In the genomic region with DNA sequence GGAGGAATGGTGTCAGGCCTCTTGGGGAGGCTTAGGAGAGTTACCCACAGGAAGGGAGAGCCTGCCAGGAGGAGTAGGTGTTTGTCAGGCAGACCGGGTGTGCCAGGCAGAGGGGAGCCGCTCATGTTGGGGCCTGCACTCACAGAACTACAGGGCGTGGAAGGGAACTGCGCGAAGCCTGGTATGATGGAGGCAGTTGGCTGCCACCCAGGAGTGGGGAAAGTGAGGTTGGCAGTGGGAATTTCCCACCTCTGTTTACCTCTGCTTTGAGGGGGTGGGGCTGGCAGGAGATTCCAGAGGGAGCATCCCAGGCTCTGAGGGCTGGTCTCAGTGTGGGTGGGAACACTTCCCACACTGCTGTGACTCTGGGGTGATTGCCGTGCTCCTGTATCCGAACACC, we compare ENCODE assay signal across 16 cellular contexts.
A peak's percentile ranks its signal among the peaks of the same experiment; 100 is the strongest.
DNase-seq lines count a peak whose midpoint lies in the region; ATAC-seq, FAIRE-seq and TF ChIP-seq lines count a peak whose summit lies in the region.
"Had no signal": no experiment of that assay in that cellular context is flagged by ENCODE, and none has a peak within 500 bp of the region (broad histone marks: within the 10 kb centered on the region; RNA-seq: fewer than 3 reads in every experiment).

No MANE protein-coding gene starts in this region.

- H3K36me3 ChIP-seq in astrocyte (ENCODE audit: insufficient read depth, low read length) = no peaks in the 10 kb centered on the region
- H3K36me3 ChIP-seq in trophoblast cell (ENCODE audit: control insufficient read depth in 1 of 2, insufficient read depth in 2 of 2, low read length in 2 of 2) = no peaks in the 10 kb centered on the region
- H3K36me3 ChIP-seq: spleen had no signal

- CTCF ChIA-PET in A549 (lab: Yijun Ruan, JAX) = no interaction called here

- H3K56ac ChIP-seq in H9 (ENCODE audit: insufficient read length, low read depth, low read length) = no peak overlapping the region

- H3K27me3 ChIP-seq in H9 (ENCODE audit: insufficient read depth, low read length) (no peaks in the 10 kb centered on the region), astrocyte (ENCODE audit: insufficient read depth, low read length) (no peaks in the 10 kb centered on the region), trophoblast cell (ENCODE audit: insufficient read depth, low read length) (no peaks in the 10 kb centered on the region)
- H3K27me3 ChIP-seq: dorsolateral prefrontal cortex had no signal

- H2BK20ac ChIP-seq in H9 (ENCODE audit: low read depth, low read length, poor library complexity, severe bottlenecking) = no peak overlapping the region

- H3K27me3 Mint-ChIP-seq in H9 (ENCODE audit: low read depth) (no peaks in the 10 kb centered on the region), astrocyte (ENCODE audit: low read depth, unreplicated experiment) (peaks cover 2% of the 10 kb centered on the region)

- H3K23me2 ChIP-seq in H9 (ENCODE audit: insufficient read length, low read depth, low read length, poor library complexity, severe bottlenecking) = no peaks in the 10 kb centered on the region

- ATAC-seq in A549 = peak in 1 of 2 experiments; percentile 35; a peak in 3 of 6 replicates
- no peak for ATAC-seq in Right ventricle myocardium inferior

- H4K20me1 ChIP-seq in H9 (ENCODE audit: control insufficient read depth, insufficient read depth, insufficient read length) (no peaks in the 10 kb centered on the region), astrocyte (ENCODE audit: insufficient read depth, low read length) (no peaks in the 10 kb centered on the region)

- H4K91ac ChIP-seq in H9 (ENCODE audit: insufficient read length, low read depth, low read length) = no peak overlapping the region
- no peak overlapping the region for H4K91ac ChIP-seq in trophoblast cell (ENCODE audit: low read depth, low read length)

- no peak overlapping the region for H2BK15ac ChIP-seq in H9 (ENCODE audit: low read depth, low read length)

- H3K4me1 ChIP-seq in A549 (peaks cover 34% of the 10 kb centered on the region), H9 (ENCODE audit: insufficient read depth, low read length) (peaks cover 1% of the 10 kb centered on the region; the same call in 1 of the 2 replicates), astrocyte (ENCODE audit: insufficient read depth, low read length) (peaks cover 5% of the 10 kb centered on the region), trophoblast cell (ENCODE audit: control insufficient read depth in 1 of 2, insufficient read depth in 2 of 2, low read length in 2 of 2) (peaks cover 0 to 2% of the 10 kb centered on the region in 2 experiments)

- H3K9me3 ChIP-seq in A549 (no peaks in the 10 kb centered on the region), H9 (ENCODE audit: control insufficient read depth, low read depth, low read length) (no peaks in the 10 kb centered on the region), astrocyte (ENCODE audit: insufficient read depth, low read depth, low read length) (no peaks in the 10 kb centered on the region), trophoblast cell (ENCODE audit: insufficient read depth, low read depth, low read length) (no peaks in the 10 kb centered on the region)
- H3K9me3 ChIP-seq: spleen had no signal

- no peak overlapping the region for H4K5ac ChIP-seq in H9 (ENCODE audit: insufficient read length, low read depth, low read length)

- FAIRE-seq in A549 (lab: Jason Lieb, UNC) = no peak
- no peak for FAIRE-seq in astrocyte (lab: Jason Lieb, UNC)

- H3K79me2 ChIP-seq in H9 (ENCODE audit: insufficient read depth, low read length) (no peaks in the 10 kb centered on the region; the same call in 1 of the 2 replicates), astrocyte (ENCODE audit: insufficient read depth, low read length) (no peaks in the 10 kb centered on the region), trophoblast cell (ENCODE audit: control insufficient read depth, insufficient read depth, low read length, poor library complexity) (no peaks in the 10 kb centered on the region)

- intact Hi-C loops in lower leg skin (cut with DNase I; ENCODE audit: low total_unique reads) = no loop called here
- intact Hi-C loops in Right ventricle myocardium inferior (cut with DNase I) = no loop called here

- H3K27ac ChIP-seq in A549 (peak overlapping the region in 1 of 2 experiments; percentile 42; a peak in 1 of 6 replicates), H9 (ENCODE audit: insufficient read length, low read depth, low read length) (no peak overlapping the region), astrocyte (ENCODE audit: low read depth, low read length) (no peak overlapping the region), trophoblast cell (ENCODE audit: low read depth, low read length) (no peak overlapping the region)
- H3K27ac ChIP-seq: spleen had no signal

- no peak overlapping the region for H3T11ph ChIP-seq in H9 (ENCODE audit: low read length)

- H3K18ac ChIP-seq in H9 (ENCODE audit: insufficient read length, low read depth, low read length) (no peak overlapping the region), trophoblast cell (ENCODE audit: low read length) (no peak overlapping the region)

- TF ChIP-seq CTCF in A549 (IDR thresholded peaks at IDR 0.05) = no peak
- TF ChIP-seq CTCF in H9 (conservative IDR thresholded peaks at IDR 0.05) = no peak
- TF ChIP-seq CTCF in astrocyte (IDR thresholded peaks at IDR 0.05; ENCODE audit: insufficient read depth, low read depth, low read length) = no peak
- no peak for TF ChIP-seq CTCF in lower leg skin (IDR thresholded peaks at IDR 0.05)

- no peak overlapping the region for H3K4ac ChIP-seq in H9 (ENCODE audit: low read depth, low read length)
- H3K4ac ChIP-seq in trophoblast cell (ENCODE audit: low read depth, low read length) = no peak overlapping the region

- H3K9ac ChIP-seq in H9 (ENCODE audit: extremely low read depth, insufficient read length, low read length) (no peak overlapping the region), astrocyte (ENCODE audit: low read length) (no peak overlapping the region), trophoblast cell (ENCODE audit: low read length) (no peak overlapping the region)

- H3K27ac Mint-ChIP-seq in H9 (peak overlapping the region in 2 of 3 experiments; percentile 21 to 72; a peak in 4 of 7 replicates), astrocyte (ENCODE audit: unreplicated experiment) (no peak overlapping the region)
- H3K27ac Mint-ChIP-seq: activated T-helper 1 cell treated with anti-CD3 and anti-CD28 coated beads, Interleukin-12 subunit alpha, Interleukin-12 subunit beta, Interleukin-2, Interleukin-4 antibody, amounts not matched to agents 30 ng/mL and 10 ng/mL and 1 ng/mL, durations not matched to agents 14 hours and 24 hours and 36 hours had no signal

- H2BK120ac ChIP-seq in H9 (ENCODE audit: low read depth, low read length, poor library complexity, severe bottlenecking) (no peak overlapping the region), trophoblast cell (ENCODE audit: insufficient read depth, low read length, poor library complexity) (no peak overlapping the region)

- H2AFZ ChIP-seq in H9 (ENCODE audit: low read length) (no peak overlapping the region), astrocyte (ENCODE audit: low read depth, low read length) (no peak overlapping the region), trophoblast cell (ENCODE audit: insufficient read depth, low read length, poor library complexity) (no peak overlapping the region)

- TF ChIP-seq RAD21 in A549 (conservative IDR thresholded peaks at IDR 0.05 in 1 of 2, IDR thresholded peaks at IDR 0.05 in 1 of 2) = no peak

- H3K4me3 ChIP-seq in A549 (no peak overlapping the region), astrocyte (ENCODE audit: insufficient read depth, low read depth, low read length) (no peak overlapping the region), lower leg skin (ENCODE audit: low read depth, poor library complexity, severe bottlenecking) (no peak overlapping the region), trophoblast cell (ENCODE audit: low read depth, low read length) (no peak overlapping the region)
- H3K4me3 ChIP-seq: dorsolateral prefrontal cortex, spleen had no signal

- no peak for TF ChIP-seq EP300 in A549 (IDR thresholded peaks at IDR 0.05)

- H3K4me3 Mint-ChIP-seq in H9 = no peak overlapping the region
- H3K4me3 Mint-ChIP-seq in astrocyte (ENCODE audit: unreplicated experiment) = peak overlapping the region; percentile 11
- H3K4me3 Mint-ChIP-seq: activated T-helper 1 cell treated with anti-CD3 and anti-CD28 coated beads, Interleukin-12 subunit alpha, Interleukin-12 subunit beta, Interleukin-2, Interleukin-4 antibody, amounts not matched to agents 30 ng/mL and 10 ng/mL and 1 ng/mL, durations not matched to agents 14 hours and 24 hours and 36 hours; T-helper 1 cell treated with Interleukin-12 subunit alpha and Interleukin-12 subunit beta and Interleukin-4 antibody, amounts not matched to agents 30 μg/mL and 1 μg/mL, for 36 hours had no signal

- H3K4me2 ChIP-seq in A549 = 0 out of 3 replicates have a peak overlapping the region, but pooled peaks have one; percentile 17
- no peak overlapping the region for H3K4me2 ChIP-seq in H9 (ENCODE audit: insufficient read depth, insufficient read length, low read length)
- H3K4me2 ChIP-seq in astrocyte (ENCODE audit: low read length) = no peak overlapping the region
- H3K4me2 ChIP-seq in trophoblast cell (ENCODE audit: low read length) = no peak overlapping the region

- H3K4me1 Mint-ChIP-seq in H9 (peaks cover 33 to 48% of the 10 kb centered on the region in 2 experiments), astrocyte (ENCODE audit: low read depth, unreplicated experiment) (peaks cover 17% of the 10 kb centered on the region)

- WGBS in A549 (ENCODE audit: missing lambda C conversion rate) = 62% methylated on average over 7 of the region's 7 CpGs
- no CpG with 5 or more reads among the region's 7 CpGs for WGBS in H9 (ENCODE audit: extremely low coverage, insufficient read length, low lambda C conversion rate)
- WGBS in lower leg skin, 2 donors = 45 to 50% methylated on average over 7 of the region's 7 CpGs
- no CpG with 5 or more reads among the region's 7 CpGs for WGBS in trophoblast cell (ENCODE audit: extremely low coverage, insufficient coverage, insufficient read length)

- H3K23ac ChIP-seq in H9 (ENCODE audit: insufficient read length, low read depth, low read length) = no peak overlapping the region
- no peak overlapping the region for H3K23ac ChIP-seq in trophoblast cell (ENCODE audit: low read length)

- DNase-seq in A549 (ENCODE audit: low read depth in 1 of 2, low spot score in 1 of 2) = no peak
- DNase-seq in H9 = no peak
- no peak for DNase-seq in astrocyte (ENCODE audit: low read depth)
- peak; percentile 74 to 91 for DNase-seq in lower leg skin (ENCODE audit: low spot score in 2 of 2)
- no peak for DNase-seq in glomerular visceral epithelial cell (ENCODE audit: extremely low spot score)
- DNase-seq in trophoblast cell = no peak
- DNase-seq in NCI-H2227 treated with DMSO at 0.1 percent for 48 hours (lab: John Stamatoyannopoulos, UW) = no peak
- no peak for DNase-seq in Right ventricle myocardium inferior (ENCODE audit: missing footprints)
- DNase-seq: activated CD4-positive, alpha-beta T cell treated with anti-CD3 and anti-CD28 coated beads for 48 hours; dorsolateral prefrontal cortex; EL; foreskin fibroblast; MV-4-11; spleen had no signal

- H2AK5ac ChIP-seq in H9 (ENCODE audit: insufficient read length, low read length) (no peak overlapping the region), trophoblast cell (ENCODE audit: low read length) (no peak overlapping the region)

- H3K79me1 ChIP-seq in H9 (ENCODE audit: insufficient read depth, low read depth, low read length, poor library complexity, severe bottlenecking) = no peaks in the 10 kb centered on the region
- peaks cover 5% of the 10 kb centered on the region for H3K79me1 ChIP-seq in trophoblast cell (ENCODE audit: low read length)

- H4K8ac ChIP-seq in H9 (replicated peaks; ENCODE audit: insufficient read length, low read depth, low read length) (no peak overlapping the region), trophoblast cell (ENCODE audit: low read depth, low read length) (no peak overlapping the region)

- H3K36me3 Mint-ChIP-seq in H9 (ENCODE audit: insufficient read depth in 1 of 3, low read depth in 3 of 3) (peaks cover 0 to 1% (median 0%) of the 10 kb centered on the region in 3 experiments; a peak in 1 of 7 replicates), astrocyte (ENCODE audit: low read depth, unreplicated experiment) (no peaks in the 10 kb centered on the region)

- H4K12ac ChIP-seq in trophoblast cell (ENCODE audit: low read depth, low read length) = no peak overlapping the region

- no peak for TF ChIP-seq POLR2A in A549 (IDR thresholded peaks at IDR 0.05; ENCODE audit: low read length)
- TF ChIP-seq POLR2A in lower leg skin (IDR thresholded peaks at IDR 0.05) = no peak

- H3K9me3 Mint-ChIP-seq in H9 (no peaks in the 10 kb centered on the region), astrocyte (ENCODE audit: unreplicated experiment) (no peaks in the 10 kb centered on the region)
- H3K9me3 Mint-ChIP-seq: activated T-helper 1 cell treated with anti-CD3 and anti-CD28 coated beads, Interleukin-12 subunit alpha, Interleukin-12 subunit beta, Interleukin-2, Interleukin-4 antibody, amounts not matched to agents 30 ng/mL and 10 ng/mL and 1 ng/mL, durations not matched to agents 14 hours and 24 hours and 36 hours; T-helper 1 cell treated with Interleukin-12 subunit alpha and Interleukin-12 subunit beta and Interleukin-4 antibody, amounts not matched to agents 30 μg/mL and 1 μg/mL, for 36 hours had no signal

- no peak overlapping the region for H2BK12ac ChIP-seq in H9 (ENCODE audit: insufficient read length, low read depth, low read length)
- H2BK12ac ChIP-seq in trophoblast cell (ENCODE audit: low read length) = no peak overlapping the region

- POLR2A ChIA-PET in A549 (lab: Yijun Ruan, JAX) = no interaction called here

- no peak overlapping the region for H2BK5ac ChIP-seq in H9 (ENCODE audit: insufficient read length, low read length)
- H2BK5ac ChIP-seq in trophoblast cell (ENCODE audit: low read depth, low read length, poor library complexity) = no peak overlapping the region

- no peak overlapping the region for H3K14ac ChIP-seq in H9 (ENCODE audit: insufficient read depth, low read length)
- H3K14ac ChIP-seq in trophoblast cell (ENCODE audit: low read length) = no peak overlapping the region

Comparison
In these comparisons a context has a peak if more than half of its experiments do, and no peak if none do; other contexts are left out.
1. DNase-seq: peak in lower leg skin (2 of 2); none in A549 (0 of 2), H9 (single experiment), astrocyte (single experiment), glomerular visceral epithelial cell (single experiment), trophoblast cell (0 of 2), NCI-H2227 treated with DMSO at 0.1 percent for 48 hours (single experiment) and Right ventricle myocardium inferior (single experiment).